In genomic region chr21:40227111-40227510, GRCh38 we compare ENCODE assay signal across 29 cellular contexts.
"Had no signal": no experiment of that assay in that cellular context is flagged by ENCODE, and none has a peak within 500 bp of the region (broad histone marks: within the 10 kb centered on the region; RNA-seq: fewer than 3 reads in every experiment).

No MANE protein-coding gene starts in this region.

- ATAC-seq: activated CD8-positive, alpha-beta T cell treated with anti-CD3 and anti-CD28 coated beads for 36 hours; activated naive CD4-positive, alpha-beta T cell treated with anti-CD3 and anti-CD28 coated beads, Interleukin-2, amount 50 U/mL, for 72 hours; activated T-cell treated with anti-CD3 and anti-CD28 coated beads, Interleukin-2, amount 50 U/mL, for 4 hours; activated T-cell treated with anti-CD3 and anti-CD28 coated beads, Interleukin-2, amount 50 U/mL, for 72 hours; activated T-helper 17 cell treated with anti-CD3 and anti-CD28 coated beads, Interleukin-2, amount 50 U/mL, for 72 hours; body of pancreas; T-helper 17 cell had no signal

- DNase-seq: activated B cell treated with CpG ODN at 0.5 μM for 24 hours; activated CD4-positive, alpha-beta memory T cell treated with anti-CD3 and anti-CD28 coated beads for 36 hours; activated CD4-positive, alpha-beta T cell treated with anti-CD3 and anti-CD28 coated beads for 4 hours; activated CD4-positive, alpha-beta T cell treated with anti-CD3 and anti-CD28 coated beads, Interleukin-2, amount 10 ng/mL, durations not matched to agents 24 days and 14 days; activated CD4-positive, alpha-beta T cell treated with anti-CD3 and anti-CD28 coated beads, Interleukin-2, amount 50 U/mL, for 1 hour; activated CD4-positive, alpha-beta T cell treated with anti-CD3 and anti-CD28 coated beads, Interleukin-2, amount 50 U/mL, for 4 hours; activated CD4-positive, CD25-positive, alpha-beta regulatory T cell treated with anti-CD3 and anti-CD28 coated beads, Interleukin-2, amount 50 U/mL, for 72 hours; activated CD8-positive, alpha-beta memory T cell treated with anti-CD3 and anti-CD28 coated beads, Interleukin-2, amount 50 U/mL, for 4 hours; activated CD8-positive, alpha-beta T cell treated with anti-CD3 and anti-CD28 coated beads for 36 hours; activated effector memory CD4-positive, alpha-beta T cell treated with anti-CD3 and anti-CD28 coated beads, Interleukin-2, amount 50 U/mL, for 16 hours; activated gamma-delta T cell treated with Interleukin-2 at 50 U/mL for 16 hours; activated naive CD4-positive, alpha-beta T cell; activated naive CD4-positive, alpha-beta T cell treated with anti-CD3 and anti-CD28 coated beads for 36 hours; activated naive CD4-positive, alpha-beta T cell treated with anti-CD3 and anti-CD28 coated beads, Interleukin-2, amount 50 U/mL, for 16 hours; activated naive CD8-positive, alpha-beta T cell treated with anti-CD3 and anti-CD28 coated beads for 36 hours; activated T-cell treated with anti-CD3 and anti-CD28 coated beads for 4 hours; activated T-cell treated with anti-CD3 and anti-CD28 coated beads, Interleukin-2, amount 50 U/mL, for 1 hour; activated T-cell treated with anti-CD3 and anti-CD28 coated beads, Interleukin-2, amount 50 U/mL, for 4 hours; activated T-cell treated with anti-CD3 and anti-CD28 coated beads, Interleukin-2, amount 50 U/mL, for 72 hours; adrenal gland; amniotic stem cell; aorta; body of pancreas; brain microvascular endothelial cell; central memory CD4-positive, alpha-beta T cell; T-helper 17 cell; T-helper 9 cell had no signal
